Comparison of ENCODE assay signal across 10 cellular contexts in the genomic region with DNA sequence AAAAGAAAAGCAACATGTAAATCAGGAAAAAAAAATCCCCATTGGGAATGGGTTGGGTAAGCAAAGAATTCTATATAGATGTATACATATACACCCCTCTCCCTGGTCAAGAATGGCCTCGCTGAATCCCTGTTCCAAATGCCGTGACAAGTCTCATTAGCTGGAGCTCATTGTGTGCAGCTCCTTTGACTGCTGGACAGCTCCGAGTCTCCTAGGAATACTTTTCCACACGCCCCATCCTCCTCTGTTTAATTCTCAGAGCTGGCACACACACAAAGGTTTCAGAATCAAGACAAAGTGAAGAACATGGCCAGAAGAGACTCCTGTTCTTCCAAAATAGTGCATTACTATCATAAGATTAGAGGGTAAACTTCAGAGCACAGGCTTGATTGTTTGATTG.
A peak's percentile ranks its signal among the peaks of the same experiment; 100 is the strongest.
DNase-seq lines count a peak whose midpoint lies in the region; ATAC-seq and TF ChIP-seq lines count a peak whose summit lies in the region.
"Had no signal": no experiment of that assay in that cellular context is flagged by ENCODE, and none has a peak within 500 bp of the region (broad histone marks: within the 10 kb centered on the region; RNA-seq: fewer than 3 reads in every experiment).

No MANE protein-coding gene starts in this region.

- H3K36me3 ChIP-seq in GM23248 (ENCODE audit: low read depth), result no peaks in the 10 kb centered on the region

- TF ChIP-seq CTCF in endothelial cell (IDR thresholded peaks at IDR 0.05; ENCODE audit: unreplicated experiment), result no peak
- TF ChIP-seq CTCF in nephron progenitor cell (IDR thresholded peaks at IDR 0.05), result no peak
- TF ChIP-seq CTCF in GM10248 (IDR thresholded peaks at IDR 0.05; ENCODE audit: control extremely low read depth, extremely low read depth, low read depth, missing control alignments), result no peak

- CTCF ChIA-PET in GM10248 (lab: Yijun Ruan, JAX), result interaction anchor here (0.7 to 1.5 kb wide), 4 partner anchors 12 to 300 kb away, joined by 3 to 4 read pairs (median 3); no protein-coding TSS in a partner anchor

- DNase-seq in GM23248 (peak; percentile 42), NCI-H69 (lab: John Stamatoyannopoulos, UW) (peak; percentile 93), endothelial cell (ENCODE audit: low spot score) (peak; percentile 9), nephron progenitor cell (peak; percentile 24), GM10248 (ENCODE audit: extremely low spot score) (no peak)
- no peak for DNase-seq in activated effector memory CD4-positive, alpha-beta T cell treated with Interleukin-2 at 50 U/mL for 16 hours
- DNase-seq: activated naive CD4-positive, alpha-beta T cell treated with anti-CD3 and anti-CD28 coated beads, Interleukin-2, amount 10 ng/mL, durations not matched to agents 7 days and 5 days; effector CD8-positive, alpha-beta T cell; NCI-H1048 had no signal

- H3K27me3 Mint-ChIP-seq in endothelial cell (ENCODE audit: unreplicated experiment) (no peaks in the 10 kb centered on the region), nephron progenitor cell (ENCODE audit: low read depth, poor library complexity) (peaks cover 11% of the 10 kb centered on the region)

- no peak overlapping the region for H3K4me3 Mint-ChIP-seq in endothelial cell (ENCODE audit: unreplicated experiment)
- H3K4me3 Mint-ChIP-seq in nephron progenitor cell, result no peak overlapping the region
- H3K4me3 Mint-ChIP-seq: activated naive CD4-positive, alpha-beta T cell treated with anti-CD3 and anti-CD28 coated beads, Interleukin-2, amount 10 ng/mL, durations not matched to agents 7 days and 5 days had no signal

- H3K9me3 ChIP-seq in GM23248 (ENCODE audit: low read depth), result no peaks in the 10 kb centered on the region

- H3K9ac ChIP-seq in GM23248, result no peak overlapping the region

- 41% methylated on average over 4 of the region's 4 CpGs for WGBS in GM23248 (ENCODE audit: low coverage in 1 of 2, low lambda C conversion rate in 2 of 2, missing lambda C conversion rate in 2 of 2), 2 experiments

- no peak overlapping the region for H3K27ac Mint-ChIP-seq in endothelial cell (ENCODE audit: unreplicated experiment)
- no peak overlapping the region for H3K27ac Mint-ChIP-seq in nephron progenitor cell
- H3K27ac Mint-ChIP-seq: activated naive CD4-positive, alpha-beta T cell treated with anti-CD3 and anti-CD28 coated beads, Interleukin-2, amount 10 ng/mL, durations not matched to agents 7 days and 5 days had no signal

- no peak overlapping the region for H3K4me3 ChIP-seq in GM23248

- H2AFZ ChIP-seq in GM23248, result no peak overlapping the region

- ATAC-seq in GM21717 (IDR thresholded peaks at IDR 0.05; ENCODE audit: unreplicated experiment), result no peak

- H3K36me3 Mint-ChIP-seq in endothelial cell (ENCODE audit: low read depth, unreplicated experiment) (no peaks in the 10 kb centered on the region), nephron progenitor cell (ENCODE audit: low read depth) (no peaks in the 10 kb centered on the region)
- H3K36me3 Mint-ChIP-seq: activated naive CD4-positive, alpha-beta T cell treated with anti-CD3 and anti-CD28 coated beads, Interleukin-2, amount 10 ng/mL, durations not matched to agents 7 days and 5 days had no signal

- H3K4me1 ChIP-seq in GM23248 (ENCODE audit: insufficient read depth), result peaks cover 7% of the 10 kb centered on the region

- no peaks in the 10 kb centered on the region for H3K27me3 ChIP-seq in GM23248 (replicated peaks; ENCODE audit: insufficient read depth)

- no peaks in the 10 kb centered on the region for H3K9me2 ChIP-seq in GM23248 (ENCODE audit: insufficient read depth)

- no peak overlapping the region for H3K4me2 ChIP-seq in GM23248 (ENCODE audit: unreplicated experiment)

- POLR2A ChIA-PET in GM10248 (lab: Yijun Ruan, JAX), result no interaction called here

- peaks cover 12% of the 10 kb centered on the region; the same call in 1 of the 2 replicates for H3F3A ChIP-seq in GM23248 (ENCODE audit: insufficient read depth)

- no peak overlapping the region for H3K27ac ChIP-seq in GM23248

- no peaks in the 10 kb centered on the region for H4K20me1 ChIP-seq in GM23248 (ENCODE audit: insufficient read depth)

- no peaks in the 10 kb centered on the region for H3K79me2 ChIP-seq in GM23248 (ENCODE audit: insufficient read depth)

- no peaks in the 10 kb centered on the region for H3K9me3 Mint-ChIP-seq in endothelial cell (ENCODE audit: unreplicated experiment)
- H3K9me3 Mint-ChIP-seq in nephron progenitor cell, result no peaks in the 10 kb centered on the region
- H3K9me3 Mint-ChIP-seq: activated naive CD4-positive, alpha-beta T cell treated with anti-CD3 and anti-CD28 coated beads, Interleukin-2, amount 10 ng/mL, durations not matched to agents 7 days and 5 days had no signal

- H3K4me1 Mint-ChIP-seq in endothelial cell (ENCODE audit: unreplicated experiment) (peaks cover 3% of the 10 kb centered on the region), nephron progenitor cell (no peaks in the 10 kb centered on the region)
- H3K4me1 Mint-ChIP-seq: activated naive CD4-positive, alpha-beta T cell treated with anti-CD3 and anti-CD28 coated beads, Interleukin-2, amount 10 ng/mL, durations not matched to agents 7 days and 5 days had no signal

- in situ Hi-C loops in GM23248 (cut with MboI), result no loop called here

Comparison
In these comparisons a context has a peak if more than half of its experiments do, and no peak if none do; other contexts are left out.
1. DNase-seq: peak in GM23248 (single experiment), NCI-H69 (single experiment), endothelial cell (single experiment) and nephron progenitor cell (single experiment); none in activated effector memory CD4-positive, alpha-beta T cell treated with Interleukin-2 at 50 U/mL for 16 hours (single experiment) and GM10248 (single experiment).